In genomic region chr1:23867542-23867952, GRCh38 we compare ENCODE assay signal across 8 cellular contexts. TPM values are rescaled to one million over a fixed set of nuclear protein-coding genes. Genes with fewer than 3 reads are reported as not detected.
DNase-seq lines count a peak whose midpoint lies in the region; ATAC-seq and TF ChIP-seq lines count a peak whose summit lies in the region.

No MANE protein-coding gene starts in this region.

- peak overlapping the region; percentile 89 for H3K4me3 ChIP-seq in kidney epithelial cell (ENCODE audit: low read depth, low read length)
- H3K4me3 ChIP-seq in thoracic aorta = peak overlapping the region; percentile 86

- H3K27ac Mint-ChIP-seq in activated naive CD8-positive, alpha-beta T cell treated with anti-CD3 and anti-CD28 coated beads for 36 hours = no peak overlapping the region

- H3K36me3 Mint-ChIP-seq in activated naive CD8-positive, alpha-beta T cell treated with anti-CD3 and anti-CD28 coated beads for 36 hours = peaks cover 5% of the 10 kb centered on the region

- H3K4me1 ChIP-seq in thoracic aorta (ENCODE audit: control insufficient read depth in 1 of 2, low read depth in 2 of 2) = peaks cover 12 to 21% of the 10 kb centered on the region in 2 donors

- no peak for TF ChIP-seq CTCF in kidney epithelial cell (IDR thresholded peaks at IDR 0.05; ENCODE audit: insufficient read depth, low read length, poor library complexity, severe bottlenecking)
- no peak for TF ChIP-seq CTCF in thoracic aorta (IDR thresholded peaks at IDR 0.05)

- H3K36me3 ChIP-seq in kidney epithelial cell (ENCODE audit: control insufficient read depth, insufficient read depth, low read length) (no peaks in the 10 kb centered on the region), thoracic aorta (peaks cover 6% of the 10 kb centered on the region)

- H3K9me3 ChIP-seq in thoracic aorta = no peaks in the 10 kb centered on the region

- no peaks in the 10 kb centered on the region for H3K27me3 ChIP-seq in kidney epithelial cell (ENCODE audit: control insufficient read depth, insufficient read depth, low read length)
- H3K27me3 ChIP-seq in thoracic aorta (replicated peaks; ENCODE audit: insufficient read depth) = no peaks in the 10 kb centered on the region

- peak; percentile 26 for ATAC-seq in HG03139 (IDR thresholded peaks at IDR 0.05; ENCODE audit: unreplicated experiment)
- ATAC-seq in thoracic aorta (ENCODE audit: insufficient number of reproducible peaks, low FRiP score, low read depth) = no peak
- no peak for ATAC-seq in HG03442 (IDR thresholded peaks at IDR 0.05; ENCODE audit: unreplicated experiment)

- DNase-seq in NCI-H1105 treated with DMSO at 0.1 percent for 48 hours (lab: John Stamatoyannopoulos, UW) = peak; percentile 41
- DNase-seq in NCI-H1105 (lab: John Stamatoyannopoulos, UW) = no peak
- peak; percentile 36 for DNase-seq in activated naive CD8-positive, alpha-beta T cell treated with anti-CD3 and anti-CD28 coated beads for 36 hours
- DNase-seq in kidney epithelial cell (ENCODE audit: low read depth) = no peak
- DNase-seq in thoracic aorta (ENCODE audit: low spot score) = no peak
- DNase-seq in NCI-H128 (lab: John Stamatoyannopoulos, UW; ENCODE audit: unreplicated experiment) = no peak

- peaks cover 20% of the 10 kb centered on the region for H3K4me1 Mint-ChIP-seq in activated naive CD8-positive, alpha-beta T cell treated with anti-CD3 and anti-CD28 coated beads for 36 hours

- H3K27me3 Mint-ChIP-seq in activated naive CD8-positive, alpha-beta T cell treated with anti-CD3 and anti-CD28 coated beads for 36 hours = no peaks in the 10 kb centered on the region

- H3K9me3 Mint-ChIP-seq in activated naive CD8-positive, alpha-beta T cell treated with anti-CD3 and anti-CD28 coated beads for 36 hours = no peaks in the 10 kb centered on the region

- H3K4me3 Mint-ChIP-seq in activated naive CD8-positive, alpha-beta T cell treated with anti-CD3 and anti-CD28 coated beads for 36 hours = peak overlapping the region; percentile 80

- H3K27ac ChIP-seq in thoracic aorta = peak overlapping the region; percentile 75 to 79

RNA-seq across cellular contexts. Expression of gene FUCA1, which starts 0.5 kb away (rescaled TPM):
- total RNA-seq in activated naive CD8-positive, alpha-beta T cell treated with anti-CD3 and anti-CD28 coated beads for 36 hours = 1 to 10 TPM; 4.7 to 5.1 TPM
- total RNA-seq in kidney epithelial cell = 37.6 and 40.7 TPM in 2 replicates
- total RNA-seq in thoracic aorta = 10 to 100 TPM; 30.5 to 70.8 TPM

RNA-seq across cellular contexts. Expression of gene HMGCL, which starts 42.3 kb away (rescaled TPM):
- total RNA-seq in activated naive CD8-positive, alpha-beta T cell treated with anti-CD3 and anti-CD28 coated beads for 36 hours = 10 to 100 TPM; 29.2 to 30.3 TPM
- total RNA-seq in kidney epithelial cell (52.4 and 65.6 TPM in 2 replicates), thoracic aorta (10 to 100 TPM; 27.6 to 31.7 TPM)

RNA-seq across cellular contexts. Expression of gene CNR2, which starts 45.6 kb away (rescaled TPM):
- under 1 TPM; 0.16 to 0.28 TPM for total RNA-seq in activated naive CD8-positive, alpha-beta T cell treated with anti-CD3 and anti-CD28 coated beads for 36 hours
- total RNA-seq in kidney epithelial cell = not detected in 2 replicates
- total RNA-seq in thoracic aorta = under 1 TPM in 1 of 2 donors, not detected in 1; 0.41 TPM

Comparison
In these comparisons a context has a peak if more than half of its experiments do, and no peak if none do; other contexts are left out.
1. DNase-seq: peak in NCI-H1105 treated with DMSO at 0.1 percent for 48 hours (single experiment) and activated naive CD8-positive, alpha-beta T cell treated with anti-CD3 and anti-CD28 coated beads for 36 hours (single experiment); none in NCI-H1105 (single experiment), kidney epithelial cell (single experiment), thoracic aorta (single experiment) and NCI-H128 (single experiment).